In genomic region chr9:104107799-104108198, GRCh38 we compare ENCODE assay signal across 7 cellular contexts.
"Had no signal": no experiment of that assay in that cellular context is flagged by ENCODE, and none has a peak within 500 bp of the region (broad histone marks: within the 10 kb centered on the region; RNA-seq: fewer than 3 reads in every experiment).

No MANE protein-coding gene starts in this region.

- H3K9me3 Mint-ChIP-seq: HFFc6, IgD-negative memory B cell had no signal

- DNase-seq: GM23248, GOT3, H7, HFFc6 had no signal

- H3K27ac Mint-ChIP-seq: HFFc6, IgD-negative memory B cell had no signal

- ATAC-seq: HCT116, HepG2 had no signal

- H3K27me3 Mint-ChIP-seq: IgD-negative memory B cell had no signal

- H3K4me3 Mint-ChIP-seq: HFFc6, IgD-negative memory B cell had no signal
